In genomic region chr10:113337142-113337541, GRCh38 we compare ENCODE assay signal across 13 cellular contexts.
A peak's percentile ranks its signal among the peaks of the same experiment; 100 is the strongest.
DNase-seq lines count a peak whose midpoint lies in the region; ATAC-seq and TF ChIP-seq lines count a peak whose summit lies in the region.
"Had no signal": no experiment of that assay in that cellular context is flagged by ENCODE, and none has a peak within 500 bp of the region (broad histone marks: within the 10 kb centered on the region; RNA-seq: fewer than 3 reads in every experiment).

No MANE protein-coding gene starts in this region.

- H4K20me1 ChIP-seq in SK-N-SH (ENCODE audit: insufficient read depth): no peaks in the 10 kb centered on the region
- H4K20me1 ChIP-seq: BLaER1 treated with 17β-estradiol and CSF1 and Interleukin-3, amounts not matched to agents 10 nM and 100 nM had no signal

- peak in 1 of 2 experiments; percentile 39; a peak in 3 of 4 replicates for TF ChIP-seq EP300 in SK-N-SH (IDR thresholded peaks at IDR 0.05; ENCODE audit: borderline replicate concordance in 1 of 2, low read depth in 1 of 2, low read length in 1 of 2)

- H3K4me3 ChIP-seq in SK-N-SH (ENCODE audit: low read depth in 2 of 2, low read length in 1 of 2) (no peak overlapping the region), fibroblast of mammary gland (ENCODE audit: control insufficient read depth, low read depth, low read length) (no peak overlapping the region), adrenal gland (no peak overlapping the region)
- H3K4me3 ChIP-seq: BLaER1 treated with 17β-estradiol and CSF1 and Interleukin-3, amounts not matched to agents 10 nM and 100 nM; GM12878 had no signal

- no peak for TF ChIP-seq RAD21 in SK-N-SH (IDR thresholded peaks at IDR 0.05; ENCODE audit: low read length)

- POLR2A ChIA-PET in SK-N-SH (lab: Yijun Ruan, JAX): no interaction called here

- ATAC-seq in GM18907 (IDR thresholded peaks at IDR 0.05; ENCODE audit: unreplicated experiment) (no peak), GM19324 (IDR thresholded peaks at IDR 0.05; ENCODE audit: low FRiP score, unreplicated experiment) (no peak)
- ATAC-seq: GM12878 had no signal

- H3K9me3 ChIP-seq in SK-N-SH (no peaks in the 10 kb centered on the region), adrenal gland (replicated peaks in 1 of 3) (no peaks in the 10 kb centered on the region)

- no peaks in the 10 kb centered on the region for H3K36me3 ChIP-seq in SK-N-SH (replicated peaks in 1 of 2; ENCODE audit: control insufficient read depth in 1 of 2, insufficient read depth in 2 of 2, low read length in 1 of 2)
- no peaks in the 10 kb centered on the region for H3K36me3 ChIP-seq in adrenal gland (replicated peaks in 1 of 2)
- H3K36me3 ChIP-seq: BLaER1 treated with 17β-estradiol and CSF1 and Interleukin-3, amounts not matched to agents 10 nM and 100 nM had no signal

- H3K4me2 ChIP-seq in SK-N-SH: no peak overlapping the region; the same call in 1 of the 2 replicates
- H3K4me2 ChIP-seq: BLaER1 treated with 17β-estradiol and CSF1 and Interleukin-3, amounts not matched to agents 10 nM and 100 nM had no signal

- H3K9me2 ChIP-seq in SK-N-SH: no peaks in the 10 kb centered on the region

- no peak for TF ChIP-seq POLR2A in adrenal gland (IDR thresholded peaks at IDR 0.05)

- CTCF ChIA-PET in SK-N-SH (lab: Yijun Ruan, JAX): no interaction called here

- TF ChIP-seq CTCF in SK-N-SH (IDR thresholded peaks at IDR 0.05) (no peak), fibroblast of mammary gland (conservative IDR thresholded peaks at IDR 0.05; ENCODE audit: control insufficient read depth, insufficient read depth, low read depth, low read length) (no peak), adrenal gland (IDR thresholded peaks at IDR 0.05) (no peak)

- H2AFZ ChIP-seq in SK-N-SH (ENCODE audit: low read depth): no peak overlapping the region

- H3K4me1 ChIP-seq in SK-N-SH (ENCODE audit: control insufficient read depth in 1 of 2, insufficient read depth in 2 of 2, low read depth in 1 of 2, low read length in 1 of 2) (peaks cover 0 to 12% of the 10 kb centered on the region in 2 experiments; a peak in 2 of 4 replicates), adrenal gland (replicated peaks in 1 of 2) (no peaks in the 10 kb centered on the region)
- H3K4me1 ChIP-seq: BLaER1 treated with 17β-estradiol and CSF1 and Interleukin-3, amounts not matched to agents 10 nM and 100 nM had no signal

- no peak overlapping the region for H3K9ac ChIP-seq in SK-N-SH
- H3K9ac ChIP-seq: BLaER1 treated with 17β-estradiol and CSF1 and Interleukin-3, amounts not matched to agents 10 nM and 100 nM had no signal

- DNase-seq in EH (ENCODE audit: low read depth) (peak; percentile 47), SK-N-SH (no peak), fibroblast of mammary gland (ENCODE audit: low read depth) (peak; percentile 43), SHP77 (lab: John Stamatoyannopoulos, UW) (no peak), adrenal gland (no peak)
- DNase-seq: CD4-positive, CD25-positive, alpha-beta regulatory T cell; DMS53; HCEC 1CT had no signal

- no peaks in the 10 kb centered on the region for H3F3A ChIP-seq in SK-N-SH (replicated peaks; ENCODE audit: insufficient read depth)

- intact Hi-C loops in adrenal gland (cut with DNase I): no loop called here

- H3K79me2 ChIP-seq in SK-N-SH (ENCODE audit: insufficient read depth): no peaks in the 10 kb centered on the region

- WGBS in SK-N-SH (ENCODE audit: low lambda C conversion rate): 17% methylated on average over 1 of the region's 1 CpG
- WGBS in adrenal gland, 4 donors: 71 to 95% (median 90%) methylated on average over 1 of the region's 1 CpG

- H3K27me3 ChIP-seq in SK-N-SH (ENCODE audit: insufficient read depth) (no peaks in the 10 kb centered on the region), adrenal gland (no peaks in the 10 kb centered on the region)
- H3K27me3 ChIP-seq: BLaER1 treated with 17β-estradiol and CSF1 and Interleukin-3, amounts not matched to agents 10 nM and 100 nM had no signal

- H3K27ac ChIP-seq in SK-N-SH (ENCODE audit: low read depth in 2 of 2, low read length in 1 of 2): peak overlapping the region in 1 of 2 experiments; percentile 25; a peak in 1 of 4 replicates
- H3K27ac ChIP-seq in adrenal gland: no peak overlapping the region
- H3K27ac ChIP-seq: BLaER1 treated with 17β-estradiol and CSF1 and Interleukin-3, amounts not matched to agents 10 nM and 100 nM; HL-60 had no signal

TF ChIP-seq in SK-N-SH, 30 proteins besides CTCF, POLR2A, EP300 and RAD21 (continues in another document):
- no peak for TF ChIP-seq FOXJ3 (CRISPR knock-in tag; IDR thresholded peaks at IDR 0.05)
- TF ChIP-seq EZH2phosphoT487 (IDR thresholded peaks at IDR 0.05; ENCODE audit: borderline replicate concordance, low read depth): no peak
- TF ChIP-seq ELF1 (IDR thresholded peaks at IDR 0.05): no peak
- TF ChIP-seq REST (IDR thresholded peaks at IDR 0.05; ENCODE audit: low read depth, low read length): no peak
- no peak for TF ChIP-seq GABPA (IDR thresholded peaks at IDR 0.05; ENCODE audit: low read depth)
- TF ChIP-seq MAX (IDR thresholded peaks at IDR 0.05; ENCODE audit: low read depth): no peak
- peak; percentile 11; the same call in 1 of the 2 replicates for TF ChIP-seq TEAD4 (IDR thresholded peaks at IDR 0.05; ENCODE audit: borderline replicate concordance, insufficient read depth)
- no peak for TF ChIP-seq SMC3 (IDR thresholded peaks at IDR 0.05; ENCODE audit: low read depth, low read length)
- TF ChIP-seq GATA2 (CRISPR knock-in tag; IDR thresholded peaks at IDR 0.05): no peak
- TF ChIP-seq MEF2A (IDR thresholded peaks at IDR 0.05; ENCODE audit: borderline replicate concordance, low read depth): peak; percentile 38; the same call in 1 of the 2 replicates
- peak; percentile 25; the same call in 1 of the 2 replicates for TF ChIP-seq JUND (IDR thresholded peaks at IDR 0.05)
- no peak for TF ChIP-seq USF2 (IDR thresholded peaks at IDR 0.05; ENCODE audit: borderline replicate concordance, low read depth, low read length)
- no peak for TF ChIP-seq USF1 (IDR thresholded peaks at IDR 0.05; ENCODE audit: borderline replicate concordance, low read depth)
- TF ChIP-seq TCF12 (IDR thresholded peaks at IDR 0.05): peak; percentile 83
- peak; percentile 36; the same call in 1 of the 2 replicates for TF ChIP-seq FOSL2 (IDR thresholded peaks at IDR 0.05; ENCODE audit: borderline replicate concordance, low read depth)
- TF ChIP-seq RXRA (IDR thresholded peaks at IDR 0.05; ENCODE audit: borderline replicate concordance, low read depth): no peak

Comparison
In these comparisons a context has a peak if more than half of its experiments do, and no peak if none do; other contexts are left out.
1. DNase-seq: peak in EH (single experiment) and fibroblast of mammary gland (single experiment); none in SK-N-SH (single experiment), SHP77 (0 of 2) and adrenal gland (0 of 7).